ENCODE assay signal across 1 cellular context in genomic region chr17:336110-337021, GRCh38.
TF ChIP-seq lines count a peak whose summit lies in the region.

No MANE protein-coding gene starts in this region.

TF ChIP-seq in HepG2, 621 proteins besides CTCF, POLR2A, EP300 and RAD21:
- no peak for TF ChIP-seq PBX2 (CRISPR knock-in tag; IDR thresholded peaks at IDR 0.05)
- TF ChIP-seq ZNF263 (CRISPR knock-in tag; IDR thresholded peaks at IDR 0.05): peak; percentile 64
- no peak for TF ChIP-seq KDM3A (CRISPR knock-in tag; IDR thresholded peaks at IDR 0.05; ENCODE audit: low read depth)
